In genomic region chrX:108397627-108398392, GRCh38 we compare ENCODE assay signal across 16 cellular contexts. TPM values are rescaled to one million over a fixed set of nuclear protein-coding genes. Genes with fewer than 3 reads are reported as not detected.
A peak's percentile ranks its signal among the peaks of the same experiment; 100 is the strongest.
DNase-seq lines count a peak whose midpoint lies in the region; ATAC-seq and TF ChIP-seq lines count a peak whose summit lies in the region.
"Had no signal": no experiment of that assay in that cellular context is flagged by ENCODE, and none has a peak within 500 bp of the region (broad histone marks: within the 10 kb centered on the region; RNA-seq: fewer than 3 reads in every experiment).

No MANE protein-coding gene starts in this region.

- H3K9me3 Mint-ChIP-seq in type B pancreatic cell, result no peaks in the 10 kb centered on the region

- H3K9me3 ChIP-seq in SK-N-SH, result no peaks in the 10 kb centered on the region
- H3K9me3 ChIP-seq: SJCRH30 had no signal

- H3K4me1 Mint-ChIP-seq in type B pancreatic cell (ENCODE audit: unreplicated experiment), result peaks cover 25% of the 10 kb centered on the region

- no peaks in the 10 kb centered on the region for H4K20me1 ChIP-seq in SK-N-SH (ENCODE audit: insufficient read depth)

- H3K36me3 ChIP-seq in SK-N-SH (replicated peaks in 1 of 2; ENCODE audit: control insufficient read depth in 1 of 2, insufficient read depth in 2 of 2, low read length in 1 of 2), result no peaks in the 10 kb centered on the region
- H3K36me3 ChIP-seq: SJCRH30 had no signal

- peak overlapping the region; percentile 23; the same call in 1 of the 2 replicates for H3K4me2 ChIP-seq in SK-N-SH

- H3K27me3 Mint-ChIP-seq in type B pancreatic cell, result no peaks in the 10 kb centered on the region

- CTCF ChIA-PET in SK-N-SH (lab: Yijun Ruan, JAX), result no interaction called here

- POLR2A ChIA-PET in SK-N-SH (lab: Yijun Ruan, JAX), result no interaction called here

- no peak overlapping the region for H3K9ac ChIP-seq in SK-N-SH

- TF ChIP-seq EP300 in SK-N-SH (IDR thresholded peaks at IDR 0.05; ENCODE audit: borderline replicate concordance in 1 of 2, low read depth in 1 of 2, low read length in 1 of 2), result no peak

- no peaks in the 10 kb centered on the region for H3K9me2 ChIP-seq in SK-N-SH

- no peak overlapping the region for H3K4me3 Mint-ChIP-seq in type B pancreatic cell

- no peak for ATAC-seq in SK-N-SH treated with all-trans-retinoic acid at 6 μM for 48 hours
- ATAC-seq in GM21447 (IDR thresholded peaks at IDR 0.05; ENCODE audit: unreplicated experiment), result no peak
- no peak for ATAC-seq in GM19455 (IDR thresholded peaks at IDR 0.05; ENCODE audit: unreplicated experiment)
- no peak for ATAC-seq in GM19463 (IDR thresholded peaks at IDR 0.05; ENCODE audit: unreplicated experiment)

- H3K27ac ChIP-seq in SK-N-SH (ENCODE audit: low read depth in 2 of 2, low read length in 1 of 2), result peak overlapping the region in 1 of 2 experiments; percentile 28; a peak in 1 of 4 replicates
- H3K27ac ChIP-seq: 22Rv1, SJCRH30 had no signal

- H3K4me1 ChIP-seq in SK-N-SH (ENCODE audit: control insufficient read depth in 1 of 2, insufficient read depth in 2 of 2, low read depth in 1 of 2, low read length in 1 of 2), result no peaks in the 10 kb centered on the region
- H3K4me1 ChIP-seq: SJCRH30 had no signal

- DNase-seq in SK-N-SH (no peak), RKO (ENCODE audit: low spot score) (peak; percentile 21), fibroblast of gingiva (ENCODE audit: low read depth) (peak; percentile 44), type B pancreatic cell (ENCODE audit: extremely low spot score, unreplicated experiment) (no peak)
- DNase-seq: activated naive CD4-positive, alpha-beta T cell; central memory CD4-positive, alpha-beta T cell; Kasumi-1; NCI-H2029 treated with DMSO at 0.1 percent for 48 hours; NCI-H82; SJCRH30 had no signal

- 4% methylated on average over 6 of the region's 6 CpGs for WGBS in SK-N-SH (ENCODE audit: low lambda C conversion rate)

- no peak overlapping the region for H2AFZ ChIP-seq in SK-N-SH (ENCODE audit: low read depth)

- TF ChIP-seq RAD21 in SK-N-SH (IDR thresholded peaks at IDR 0.05; ENCODE audit: low read length), result no peak

- TF ChIP-seq CTCF in SK-N-SH (IDR thresholded peaks at IDR 0.05) (no peak), type B pancreatic cell (conservative IDR thresholded peaks at IDR 0.05) (no peak)

- H3K4me3 ChIP-seq in SK-N-SH (ENCODE audit: low read depth in 2 of 2, low read length in 1 of 2), result no peak overlapping the region
- H3K4me3 ChIP-seq: SJCRH30 had no signal

- H3K79me2 ChIP-seq in SK-N-SH (ENCODE audit: insufficient read depth), result no peaks in the 10 kb centered on the region

- H3K27ac Mint-ChIP-seq in type B pancreatic cell, result peak overlapping the region; percentile 86

- H3K27me3 ChIP-seq in SK-N-SH (ENCODE audit: insufficient read depth), result no peaks in the 10 kb centered on the region
- H3K27me3 ChIP-seq: SJCRH30 had no signal

- no peaks in the 10 kb centered on the region for H3F3A ChIP-seq in SK-N-SH (replicated peaks; ENCODE audit: insufficient read depth)

- H3K36me3 Mint-ChIP-seq in type B pancreatic cell, result no peaks in the 10 kb centered on the region

TF ChIP-seq in SK-N-SH, 30 proteins besides CTCF, POLR2A, EP300 and RAD21:
- TF ChIP-seq REST (IDR thresholded peaks at IDR 0.05; ENCODE audit: low read depth, low read length) (no peak), FOSL2 (IDR thresholded peaks at IDR 0.05; ENCODE audit: borderline replicate concordance, low read depth) (peak; percentile 35; the same call in 1 of the 2 replicates), PBX3 (IDR thresholded peaks at IDR 0.05) (peak; percentile 11; the same call in 1 of the 2 replicates)
TF ChIP-seq in SK-N-SH: peak in this region for 2.

TF ChIP-seq in SK-N-SH treated with all-trans-retinoic acid at 6 μM for 48 hours, 23 proteins besides CTCF, POLR2A, EP300 and RAD21:
- TF ChIP-seq RARB (CRISPR knock-in tag; IDR thresholded peaks at IDR 0.05), result no peak
- TF ChIP-seq ZFP3 (CRISPR knock-in tag; IDR thresholded peaks at IDR 0.05), result no peak
- TF ChIP-seq ZFP30 (CRISPR knock-in tag; IDR thresholded peaks at IDR 0.05), result no peak
- TF ChIP-seq ZNF565 (CRISPR knock-in tag; conservative IDR thresholded peaks at IDR 0.05; ENCODE audit: low read depth), result no peak
- TF ChIP-seq ZNF70 (CRISPR knock-in tag; IDR thresholded peaks at IDR 0.05), result no peak
- no peak for TF ChIP-seq TOX (CRISPR knock-in tag; IDR thresholded peaks at IDR 0.05; ENCODE audit: borderline replicate concordance)
- no peak for TF ChIP-seq SNAI2 (CRISPR knock-in tag; IDR thresholded peaks at IDR 0.05)
- no peak for TF ChIP-seq TCF4 (CRISPR knock-in tag; IDR thresholded peaks at IDR 0.05; ENCODE audit: borderline replicate concordance)
- TF ChIP-seq ISL1 (CRISPR knock-in tag; IDR thresholded peaks at IDR 0.05), result no peak
- TF ChIP-seq GLIS3 (CRISPR knock-in tag; IDR thresholded peaks at IDR 0.05), result no peak
- no peak for TF ChIP-seq ZC3H10 (CRISPR knock-in tag; IDR thresholded peaks at IDR 0.05)
- no peak for TF ChIP-seq TSHZ2 (CRISPR knock-in tag; IDR thresholded peaks at IDR 0.05)
- no peak for TF ChIP-seq CSDC2 (CRISPR knock-in tag; IDR thresholded peaks at IDR 0.05)
- no peak for TF ChIP-seq CREB5 (CRISPR knock-in tag; IDR thresholded peaks at IDR 0.05; ENCODE audit: low read depth)
- TF ChIP-seq ZNF8 (CRISPR knock-in tag; IDR thresholded peaks at IDR 0.05), result no peak
- TF ChIP-seq ESRRG (CRISPR knock-in tag; IDR thresholded peaks at IDR 0.05), result no peak
- no peak for TF ChIP-seq PATZ1 (CRISPR knock-in tag; IDR thresholded peaks at IDR 0.05; ENCODE audit: borderline replicate concordance)

RNA-seq across cellular contexts. Expression of gene COL4A6, which starts 40.4 kb away (rescaled TPM):
- not detected in 2 replicates for polyA plus RNA-seq in SK-N-SH (2012; rRNA removed)
- polyA plus RNA-seq in SK-N-SH (2012; cell fraction: cytosol; rRNA removed), result 0.03 TPM in 2 replicates
- 0.05 and 0.09 TPM in 2 replicates for polyA plus RNA-seq in SK-N-SH (2012; cell fraction: nucleus; rRNA removed)
- total RNA-seq in type B pancreatic cell (ENCODE audit: low replicate concordance), result 20.8 and 51.7 TPM in 2 replicates
- total RNA-seq: activated CD8-positive, alpha-beta memory T cell treated with anti-CD3 and anti-CD28 coated beads for 36 hours had no signal

RNA-seq across cellular contexts. Expression of gene COL4A5, which starts 41.8 kb away (rescaled TPM):
- 0.02 and 0.11 TPM in 2 replicates for polyA plus RNA-seq in SK-N-SH (2012; rRNA removed)
- 0.08 and 0.09 TPM in 2 replicates for polyA plus RNA-seq in SK-N-SH (2012; cell fraction: cytosol; rRNA removed)
- 0.14 and 0.50 TPM in 2 replicates for polyA plus RNA-seq in SK-N-SH (2012; cell fraction: nucleus; rRNA removed)
- total RNA-seq in type B pancreatic cell (ENCODE audit: low replicate concordance), result 85.1 and 167 TPM in 2 replicates
- total RNA-seq: activated CD8-positive, alpha-beta memory T cell treated with anti-CD3 and anti-CD28 coated beads for 36 hours had no signal

Comparison
In these comparisons a context has a peak if more than half of its experiments do, and no peak if none do; other contexts are left out.
1. DNase-seq: peak in RKO (single experiment) and fibroblast of gingiva (single experiment); none in SK-N-SH (single experiment) and type B pancreatic cell (single experiment).